In genomic region chr12:45989277-45989856, GRCh38 we compare ENCODE assay signal across 8 cellular contexts. TPM values are rescaled to one million over a fixed set of nuclear protein-coding genes. Genes with fewer than 3 reads are reported as not detected.
DNase-seq lines count a peak whose midpoint lies in the region; ATAC-seq and TF ChIP-seq lines count a peak whose summit lies in the region.

No MANE protein-coding gene starts in this region.

- 2% methylated on average over 20 of the region's 20 CpGs for WGBS in urinary bladder

- peaks cover 60% of the 10 kb centered on the region for H3K79me2 ChIP-seq in PC-3 (ENCODE audit: low read length)

- peak overlapping the region; percentile 93 for H2AFZ ChIP-seq in PC-3 (ENCODE audit: low read length)

- H3K4me3 ChIP-seq in AG04450 (ENCODE audit: low read depth, low read length) (peak overlapping the region; percentile 91), PC-3 (ENCODE audit: low read length) (peak overlapping the region; percentile 83), mucosa of descending colon (peak overlapping the region; percentile 54), urinary bladder (ENCODE audit: low read depth, low read length) (peak overlapping the region; percentile 52)

- POLR2A ChIA-PET in AG04450 (lab: Yijun Ruan, JAX): interaction anchor here (0.7 to 1.6 kb wide), 4 partner anchors 16 to 227 kb away, joined by 3 to 9 read pairs (median 4); no protein-coding TSS in a partner anchor
- POLR2A ChIA-PET in PC-3 (lab: Charles Lee; ENCODE audit: unreplicated experiment): interaction anchor here (0.5 kb wide), 1 partner anchor 1032 kb away, joined by 3 read pairs; no protein-coding TSS in a partner anchor

- peaks cover 4% of the 10 kb centered on the region; the same call in 1 of the 2 replicates for H3K9me3 ChIP-seq in AG04450 (ENCODE audit: control insufficient read depth, insufficient read depth, low read length)
- no peaks in the 10 kb centered on the region for H3K9me3 ChIP-seq in PC-3 (ENCODE audit: low read length)
- H3K9me3 ChIP-seq in mucosa of descending colon: no peaks in the 10 kb centered on the region

- H3K4me1 ChIP-seq in PC-3 (ENCODE audit: insufficient read depth, low read length) (peaks cover 21% of the 10 kb centered on the region), mucosa of descending colon (ENCODE audit: low read depth) (peaks cover 29% of the 10 kb centered on the region), urinary bladder (ENCODE audit: insufficient read depth) (peaks cover 3% of the 10 kb centered on the region)

- H3K27me3 ChIP-seq in AG04450 (ENCODE audit: control insufficient read depth, insufficient read depth, low read length) (no peaks in the 10 kb centered on the region), PC-3 (ENCODE audit: low read length) (no peaks in the 10 kb centered on the region)

- H3F3A ChIP-seq in PC-3 (ENCODE audit: low read length, unreplicated experiment): no peaks in the 10 kb centered on the region

- ATAC-seq in GM18505 (IDR thresholded peaks at IDR 0.05; ENCODE audit: unreplicated experiment): peak; percentile 8
- ATAC-seq in HG02981 (IDR thresholded peaks at IDR 0.05; ENCODE audit: unreplicated experiment): peak; percentile 9
- peak; percentile 7 for ATAC-seq in PC-3
- peak; percentile 48 for ATAC-seq in mucosa of descending colon

- CTCF ChIA-PET in AG04450 (lab: Charles Lee): interaction anchor here (0.7 to 1.0 kb wide), 3 partner anchors 21 to 1032 kb away, joined by 3 read pairs; no protein-coding TSS in a partner anchor
- CTCF ChIA-PET in PC-3 (lab: Charles Lee): interaction anchor here (0.6 kb wide), 1 partner anchor 1418 kb away, joined by 3 read pairs; no protein-coding TSS in a partner anchor

- TSS peak; percentile 33 for BruUV-seq in PC-3 (replicated peaks; lab: Mats Ljungman, UMichigan)

- no peaks in the 10 kb centered on the region for H3K9me2 ChIP-seq in PC-3 (replicated peaks; ENCODE audit: low read length)

- intact Hi-C loops in PC-3 (cut with micrococcal nuclease) (loop anchor here (1.0 kb wide), 1 partner anchor 227 kb away; no protein-coding TSS in a partner anchor), mucosa of descending colon (cut with DNase I, micrococcal nuclease) (no loop called here)

- no peak for TF ChIP-seq POLR2A in GM18505 (IDR thresholded peaks at IDR 0.05; ENCODE audit: borderline replicate concordance, extremely low read depth, insufficient read depth, insufficient read length)

- H3K4me2 ChIP-seq in PC-3 (ENCODE audit: low read length): peak overlapping the region; percentile 92

- H3K36me3 ChIP-seq in PC-3 (ENCODE audit: low read depth, low read length): peaks cover 20% of the 10 kb centered on the region; the same call in 1 of the 2 replicates
- no peaks in the 10 kb centered on the region for H3K36me3 ChIP-seq in mucosa of descending colon (ENCODE audit: low read depth)
- H3K36me3 ChIP-seq in urinary bladder (ENCODE audit: insufficient read depth): no peaks in the 10 kb centered on the region

- TF ChIP-seq CTCF in AG04450 (IDR thresholded peaks at IDR 0.05; ENCODE audit: low read depth, low read length): no peak
- TF ChIP-seq CTCF in PC-3 (conservative IDR thresholded peaks at IDR 0.05; ENCODE audit: low read depth, low read length): no peak
- no peak for TF ChIP-seq CTCF in mucosa of descending colon (IDR thresholded peaks at IDR 0.05)

- no peak for DNase-seq in AG04450 (ENCODE audit: low read depth, low spot score)
- DNase-seq in PC-3: peak; percentile 58
- DNase-seq in dermis blood vessel endothelial cell: peak; percentile 10
- peak in 1 of 3 donors; percentile 79 for DNase-seq in mucosa of descending colon
- no peak for DNase-seq in NCI-H1436 (lab: John Stamatoyannopoulos, UW)

- H3K9ac ChIP-seq in PC-3 (ENCODE audit: low read length): peak overlapping the region; percentile 99

- H4K20me1 ChIP-seq in PC-3 (ENCODE audit: low read length): peaks cover 39% of the 10 kb centered on the region

- H3K27ac ChIP-seq in AG04450 (ENCODE audit: low read depth, low read length) (peak overlapping the region; percentile 98), PC-3 (ENCODE audit: low read length) (peak overlapping the region; percentile 93), urinary bladder (ENCODE audit: low read depth) (peak overlapping the region; percentile 98)

RNA-seq across cellular contexts. Expression of gene SCAF11, which starts 1.0 kb away (rescaled TPM):
- 42.4 and 66.2 TPM in 2 replicates for polyA plus RNA-seq in AG04450 (2011; rRNA removed)
- 55.4 and 79.7 TPM in 2 replicates for polyA minus RNA-seq in AG04450 (2011; rRNA and poly(A)+ RNA removed)
- 75.7 and 92.0 TPM in 2 replicates for total RNA-seq in PC-3 (2014; rRNA removed)
- 64.5 and 64.9 TPM in 2 replicates for total RNA-seq in dermis blood vessel endothelial cell
- total RNA-seq in mucosa of descending colon: 100 to 1,000 TPM; 107 to 131 (median 122) TPM
- total RNA-seq in urinary bladder: 214 TPM
- polyA plus RNA-seq in urinary bladder: 31.6 TPM

Comparison
In these comparisons a context has a peak if more than half of its experiments do, and no peak if none do; other contexts are left out.
1. DNase-seq: peak in PC-3 (single experiment) and dermis blood vessel endothelial cell (single experiment); none in AG04450 (single experiment) and NCI-H1436 (single experiment).
2. Peak in every context shown above with its lines, with median percentiles within 50 percentile points of each other: H3K27ac ChIP-seq, H3K4me3 ChIP-seq and ATAC-seq.